ENCODE assay signal across 10 cellular contexts in the genomic region with DNA sequence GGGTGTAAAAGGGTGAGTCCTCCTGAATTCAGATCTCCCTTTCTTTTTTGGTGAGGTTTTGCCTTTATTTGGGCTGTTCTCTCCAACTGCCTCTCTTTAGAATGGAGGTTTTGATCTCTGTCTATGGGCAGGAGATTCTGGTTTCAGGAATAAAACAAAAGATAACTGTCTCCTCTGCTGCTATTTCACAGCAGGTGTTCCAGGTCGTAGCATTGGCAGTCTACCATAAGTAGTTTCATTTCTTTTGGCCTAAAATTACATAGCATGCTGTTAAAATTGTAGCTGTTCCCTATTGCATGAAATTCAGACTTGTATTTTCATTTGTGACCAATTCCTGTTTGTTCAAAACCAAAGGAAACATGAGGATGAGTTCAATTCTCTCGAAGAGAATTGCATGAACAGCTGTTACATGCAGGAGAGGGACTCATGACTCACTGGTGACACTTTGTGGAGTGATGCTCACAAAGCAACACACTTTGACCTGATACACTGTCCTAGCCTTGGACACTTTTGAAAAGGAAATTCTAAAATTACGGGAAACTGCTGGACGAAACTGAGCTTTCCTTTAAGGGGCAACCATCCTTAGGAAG.
DNase-seq lines count a peak whose midpoint lies in the region; ATAC-seq and TF ChIP-seq lines count a peak whose summit lies in the region.
"Had no signal": no experiment of that assay in that cellular context is flagged by ENCODE, and none has a peak within 500 bp of the region (broad histone marks: within the 10 kb centered on the region; RNA-seq: fewer than 3 reads in every experiment).

No MANE protein-coding gene starts in this region.

- DNase-seq in stimulated activated CD4-positive, alpha-beta T cell treated with anti-CD3 and anti-CD28 coated beads, Interleukin-4, amount 100 ng/mL, for 24 hours: peak; percentile 44
- no peak for DNase-seq in stimulated activated CD4-positive, alpha-beta T cell treated with anti-CD3 and anti-CD28 coated beads, Interleukin-4, amount 100 ng/mL, for 1 hour
- DNase-seq in OCI-M1 (lab: John Stamatoyannopoulos, UW) (peak; percentile 67), epithelial cell of esophagus (ENCODE audit: low read depth) (peak; percentile 44), upper lobe of right lung (no peak), epidermal melanocyte (ENCODE audit: insufficient read length, low spot score) (no peak), mesenchymal stem cell (no peak), NCI-H146 treated with DMSO at 0.1 percent for 48 hours (lab: John Stamatoyannopoulos, UW; ENCODE audit: unreplicated experiment) (no peak)
- DNase-seq: kidney, NCI-H146 had no signal

- H3K4ac ChIP-seq in mesenchymal stem cell (ENCODE audit: low read depth in 1 of 2, low read length in 2 of 2): no peak overlapping the region

- no peaks in the 10 kb centered on the region for H3K27me3 ChIP-seq in upper lobe of right lung
- peaks cover under 1 to 6% of the 10 kb centered on the region in 2 experiments for H3K27me3 ChIP-seq in mesenchymal stem cell (ENCODE audit: control insufficient read depth in 1 of 2, insufficient read depth in 1 of 2, low read length in 2 of 2)

- TF ChIP-seq CTCF in epithelial cell of esophagus (IDR thresholded peaks at IDR 0.05; ENCODE audit: insufficient read depth, low read depth, low read length, missing control alignments) (peak; percentile 26), upper lobe of right lung (IDR thresholded peaks at IDR 0.05) (peak; percentile 30)

- H2AK5ac ChIP-seq in mesenchymal stem cell (ENCODE audit: low read length, severe bottlenecking): no peak overlapping the region

- H3K27ac ChIP-seq in upper lobe of right lung: no peak overlapping the region
- no peak overlapping the region for H3K27ac ChIP-seq in mesenchymal stem cell (ENCODE audit: low read length, poor library complexity, severe bottlenecking)

- no peaks in the 10 kb centered on the region for H3K79me1 ChIP-seq in mesenchymal stem cell (replicated peaks; ENCODE audit: low read length, poor library complexity, severe bottlenecking)

- H3K4me1 ChIP-seq in upper lobe of right lung: no peaks in the 10 kb centered on the region
- no peaks in the 10 kb centered on the region for H3K4me1 ChIP-seq in mesenchymal stem cell (ENCODE audit: control insufficient read depth, insufficient read depth, low read depth, low read length)

- H2BK12ac ChIP-seq in mesenchymal stem cell (ENCODE audit: low read length in 2 of 2): no peak overlapping the region

- no peak overlapping the region for H3K4me2 ChIP-seq in mesenchymal stem cell (ENCODE audit: low read length, poor library complexity, severe bottlenecking)

- H3K9ac ChIP-seq in mesenchymal stem cell (ENCODE audit: low read length): no peak overlapping the region

- no peak overlapping the region for H4K8ac ChIP-seq in mesenchymal stem cell (ENCODE audit: low read length)

- no peak overlapping the region for H3K23ac ChIP-seq in mesenchymal stem cell (ENCODE audit: low read length in 2 of 2)

- intact Hi-C loops in upper lobe of right lung (cut with DNase I): no loop called here

- ATAC-seq in upper lobe of right lung: peak; percentile 38

- H2AFZ ChIP-seq in mesenchymal stem cell (ENCODE audit: low read depth, low read length): no peak overlapping the region

- no peaks in the 10 kb centered on the region for H3K9me3 ChIP-seq in upper lobe of right lung
- no peaks in the 10 kb centered on the region for H3K9me3 ChIP-seq in mesenchymal stem cell (ENCODE audit: control insufficient read depth, low read length)

- H3K14ac ChIP-seq in mesenchymal stem cell (ENCODE audit: low read length in 2 of 2): no peak overlapping the region

- 77% methylated on average over 2 of the region's 4 CpGs for WGBS in mesenchymal stem cell

- H3K4me3 ChIP-seq in epithelial cell of esophagus (ENCODE audit: low read length) (no peak overlapping the region), upper lobe of right lung (no peak overlapping the region), mesenchymal stem cell (ENCODE audit: insufficient read depth in 1 of 2, low read depth in 1 of 2, low read length in 2 of 2) (no peak overlapping the region)

- H3K36me3 ChIP-seq in upper lobe of right lung (no peaks in the 10 kb centered on the region), mesenchymal stem cell (ENCODE audit: control insufficient read depth in 1 of 2, insufficient read depth in 2 of 2, low read depth in 1 of 2, low read length in 2 of 2) (no peaks in the 10 kb centered on the region)

- H3K18ac ChIP-seq in mesenchymal stem cell (ENCODE audit: low read depth in 1 of 2, low read length in 2 of 2): no peak overlapping the region

- no peak overlapping the region for H2BK5ac ChIP-seq in mesenchymal stem cell (ENCODE audit: low read depth, low read length, poor library complexity, severe bottlenecking)

- H4K91ac ChIP-seq in mesenchymal stem cell (ENCODE audit: low read length): no peak overlapping the region

- H2BK120ac ChIP-seq in mesenchymal stem cell (ENCODE audit: low read depth, low read length): no peak overlapping the region

- H2BK15ac ChIP-seq in mesenchymal stem cell (ENCODE audit: low read depth, poor library complexity, severe bottlenecking): no peak overlapping the region

Comparison
In these comparisons a context has a peak if more than half of its experiments do, and no peak if none do; other contexts are left out.
1. DNase-seq: peak in stimulated activated CD4-positive, alpha-beta T cell treated with anti-CD3 and anti-CD28 coated beads, Interleukin-4, amount 100 ng/mL, for 24 hours (single experiment), OCI-M1 (single experiment) and epithelial cell of esophagus (single experiment); none in stimulated activated CD4-positive, alpha-beta T cell treated with anti-CD3 and anti-CD28 coated beads, Interleukin-4, amount 100 ng/mL, for 1 hour (single experiment), upper lobe of right lung (single experiment), epidermal melanocyte (single experiment), mesenchymal stem cell (single experiment) and NCI-H146 treated with DMSO at 0.1 percent for 48 hours (single experiment).